In the genomic region with DNA sequence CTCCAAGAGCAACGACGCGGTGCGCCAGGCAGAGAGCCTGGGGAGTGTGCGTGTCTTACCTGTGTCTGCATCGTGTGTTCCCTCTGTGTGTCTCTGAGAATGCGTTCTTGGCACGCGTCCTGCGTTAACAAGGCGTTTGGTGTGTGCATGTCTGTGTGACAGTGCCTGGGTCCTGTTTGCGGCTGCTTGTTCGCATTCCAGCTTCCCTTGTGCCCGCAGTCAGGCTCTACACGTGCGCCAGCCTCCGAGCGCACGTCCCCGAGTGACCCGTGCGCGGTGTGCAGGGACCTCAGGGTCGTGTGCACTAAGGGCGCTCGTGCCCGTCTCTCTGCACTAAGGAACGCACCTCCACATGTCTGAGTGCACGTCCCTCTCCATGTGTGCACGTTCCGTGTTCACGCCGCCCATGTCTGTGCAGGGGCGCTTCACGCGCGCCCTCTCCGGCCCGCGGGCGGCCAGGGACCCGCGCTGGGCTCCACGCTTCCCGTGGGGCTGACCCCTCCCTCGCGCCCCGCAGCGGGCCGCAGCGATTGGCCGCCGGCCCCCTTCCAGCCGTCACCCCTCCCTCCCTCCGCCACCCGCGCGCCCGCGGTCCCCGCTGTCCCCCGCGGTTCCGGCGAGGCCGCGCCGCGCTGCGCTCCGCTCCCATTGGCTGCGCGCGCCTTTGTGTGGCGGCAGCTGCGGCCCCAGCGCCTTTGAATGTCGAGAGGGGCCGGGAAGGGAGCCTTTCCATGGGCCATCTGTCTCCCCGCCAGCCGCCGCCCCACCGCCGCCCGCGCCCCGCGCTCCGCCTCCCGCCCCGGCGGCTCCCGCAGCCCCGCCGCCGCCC, we compare ENCODE assay signal across 8 cellular contexts.
DNase-seq lines count a peak whose midpoint lies in the region; ATAC-seq lines count a peak whose summit lies in the region.

No MANE protein-coding gene starts in this region.

- intact Hi-C loops in sciatic nerve (cut with DNase I), result no loop called here

- ATAC-seq in sciatic nerve (peak; percentile 29), HG03460 (IDR thresholded peaks at IDR 0.05; ENCODE audit: unreplicated experiment) (no peak)

- DNase-seq in NCI-H2029 (lab: John Stamatoyannopoulos, UW) (peak; percentile 68), NCI-H2029 treated with DMSO at 0.1 percent for 48 hours (lab: John Stamatoyannopoulos, UW) (no peak), NCI-H2227 treated with DMSO at 0.1 percent for 48 hours (lab: John Stamatoyannopoulos, UW) (peak; percentile 28), amygdala (lab: John Stamatoyannopoulos, UW) (peak in 29 of 56 donors; percentile 9 to 70 (median 40)), hypothalamus (lab: John Stamatoyannopoulos, UW) (peak in 34 of 51 donors; percentile 5 to 70 (median 34)), sciatic nerve (ENCODE audit: low spot score) (no peak), HT-29 (ENCODE audit: low spot score) (no peak)

Comparison
In these comparisons a context has a peak if more than half of its experiments do, and no peak if none do; other contexts are left out.
1. DNase-seq: peak in NCI-H2029 (single experiment), NCI-H2227 treated with DMSO at 0.1 percent for 48 hours (single experiment), amygdala (29 of 56) and hypothalamus (34 of 51); none in NCI-H2029 treated with DMSO at 0.1 percent for 48 hours (single experiment), sciatic nerve (single experiment) and HT-29 (single experiment).